Comparison of ENCODE assay signal across 16 cellular contexts in genomic region chr1:204124639-204125038, GRCh38. TPM values are rescaled to one million over a fixed set of nuclear protein-coding genes. Genes with fewer than 3 reads are reported as not detected.
"Had no signal": no experiment of that assay in that cellular context is flagged by ENCODE, and none has a peak within 500 bp of the region (broad histone marks: within the 10 kb centered on the region; RNA-seq: fewer than 3 reads in every experiment).

No MANE protein-coding gene starts in this region.

- FAIRE-seq: endometrium, small intestine had no signal

- H3K4me3 ChIP-seq: esophagus muscularis mucosa, gastrocnemius medialis, mucosa of descending colon, upper lobe of left lung, uterus had no signal

- H3K36me3 ChIP-seq: uterus had no signal

- H3K27me3 ChIP-seq: esophagus muscularis mucosa, gastrocnemius medialis, upper lobe of left lung, uterus had no signal

- DNase-seq: effector memory CD4-positive, alpha-beta T cell; gastrocnemius medialis; islet precursor cell; mucosa of descending colon; naive thymus-derived CD8-positive, alpha-beta T cell; small intestine; stimulated activated CD4-positive, alpha-beta T cell treated with anti-CD3 and anti-CD28 coated beads, Interleukin-12 subunit alpha, Interleukin-12 subunit beta, amount 100 ng/mL, for 4 hours; stimulated activated CD4-positive, alpha-beta T cell treated with anti-CD3 and anti-CD28 coated beads, Interleukin-2, amount 100 ng/mL, for 48 hours; stimulated activated naive CD4-positive, alpha-beta T cell treated with Interleukin-2 at 50 U/mL for 16 hours; uterus had no signal

- H3K9me3 ChIP-seq: esophagus muscularis mucosa, gastrocnemius medialis, mucosa of descending colon, upper lobe of left lung, uterus had no signal

- H3K27ac ChIP-seq: epithelial cell of prostate, esophagus muscularis mucosa, gastrocnemius medialis, uterus had no signal

- ATAC-seq: gastrocnemius medialis; left lobe of liver; mucosa of descending colon; naive thymus-derived CD8-positive, alpha-beta T cell had no signal

RNA-seq across cellular contexts. Expression of gene REN, which starts 41.5 kb away (rescaled TPM):
- total RNA-seq: esophagus muscularis mucosa; naive thymus-derived CD8-positive, alpha-beta T cell; pulmonary artery endothelial cell had no signal
- polyA plus RNA-seq: naive thymus-derived CD8-positive, alpha-beta T cell had no signal
